Comparison of ENCODE assay signal across 16 cellular contexts in genomic region chr9:126307306-126308061, GRCh38. TPM values are rescaled to one million over a fixed set of nuclear protein-coding genes. Genes with fewer than 3 reads are reported as not detected.
A peak's percentile ranks its signal among the peaks of the same experiment; 100 is the strongest.
DNase-seq lines count a peak whose midpoint lies in the region; ATAC-seq and TF ChIP-seq lines count a peak whose summit lies in the region.
"Had no signal": no experiment of that assay in that cellular context is flagged by ENCODE, and none has a peak within 500 bp of the region (broad histone marks: within the 10 kb centered on the region; RNA-seq: fewer than 3 reads in every experiment).

No MANE protein-coding gene starts in this region.

- no peaks in the 10 kb centered on the region for H3K27me3 ChIP-seq in ovary
- H3K27me3 ChIP-seq: brain microvascular endothelial cell, esophagus squamous epithelium had no signal

- TF ChIP-seq CTCF in ovary (IDR thresholded peaks at IDR 0.05) (no peak), coronary artery (IDR thresholded peaks at IDR 0.05) (no peak)

- TF ChIP-seq EP300 in ovary (IDR thresholded peaks at IDR 0.05), result no peak

- no peaks in the 10 kb centered on the region for H3K9me3 Mint-ChIP-seq in activated T-cell treated with anti-CD3 and anti-CD28 coated beads, Interleukin-2, amount 50 U/mL, for 72 hours
- H3K9me3 Mint-ChIP-seq: activated naive CD4-positive, alpha-beta T cell treated with anti-CD3 and anti-CD28 coated beads, Interleukin-2, amount 10 ng/mL, durations not matched to agents 7 days and 5 days had no signal

- intact Hi-C loops in ovary (cut with DNase I), result loop anchor here in 1 of 4 donors (10.0 kb wide), 1 partner anchor 177 kb away; no protein-coding TSS in a partner anchor

- H3K27ac ChIP-seq in caudate nucleus (ENCODE audit: low read depth, low read length) (peak overlapping the region; percentile 90), ovary (no peak overlapping the region), coronary artery (no peak overlapping the region)
- H3K27ac ChIP-seq: brain microvascular endothelial cell, esophagus squamous epithelium had no signal

- no peak overlapping the region for H3K27ac Mint-ChIP-seq in activated T-cell treated with anti-CD3 and anti-CD28 coated beads, Interleukin-2, amount 50 U/mL, for 72 hours
- H3K27ac Mint-ChIP-seq: activated naive CD4-positive, alpha-beta T cell treated with anti-CD3 and anti-CD28 coated beads, Interleukin-2, amount 10 ng/mL, durations not matched to agents 7 days and 5 days; B cell had no signal

- H3K4me3 ChIP-seq in ovary (no peak overlapping the region), coronary artery (no peak overlapping the region)
- H3K4me3 ChIP-seq: esophagus squamous epithelium had no signal

- H3K4me3 Mint-ChIP-seq in activated T-cell treated with anti-CD3 and anti-CD28 coated beads, Interleukin-2, amount 50 U/mL, for 72 hours, result no peak overlapping the region
- H3K4me3 Mint-ChIP-seq: activated naive CD4-positive, alpha-beta T cell treated with anti-CD3 and anti-CD28 coated beads, Interleukin-2, amount 10 ng/mL, durations not matched to agents 7 days and 5 days; B cell had no signal

- DNase-seq in NCI-H69 (lab: John Stamatoyannopoulos, UW) (peak; percentile 17), caudate nucleus (lab: John Stamatoyannopoulos, UW) (peak in 56 of 61 donors; percentile 29 to 93 (median 79)), left lobe of liver (ENCODE audit: low spot score) (peak; percentile 22), putamen (ENCODE audit: low spot score) (peak; percentile 95), ovary (no peak), coronary artery (ENCODE audit: low spot score) (no peak)
- no peak for DNase-seq in activated T-cell treated with anti-CD3 and anti-CD28 coated beads, Interleukin-2, amount 50 U/mL, for 72 hours
- DNase-seq: activated naive CD4-positive, alpha-beta T cell treated with anti-CD3 and anti-CD28 coated beads, Interleukin-2, amount 10 ng/mL, durations not matched to agents 7 days and 5 days; brain microvascular endothelial cell; esophagus squamous epithelium; GDM1; Kasumi-1; NCI-H345; T-helper 9 cell had no signal

- peaks cover 15% of the 10 kb centered on the region for H3K27me3 Mint-ChIP-seq in activated T-cell treated with anti-CD3 and anti-CD28 coated beads, Interleukin-2, amount 50 U/mL, for 72 hours (ENCODE audit: low read depth)

- ATAC-seq in left lobe of liver, result no peak
- ATAC-seq in activated T-cell treated with anti-CD3 and anti-CD28 coated beads, Interleukin-2, amount 50 U/mL, for 72 hours (replicated peaks in 1 of 2), result no peak
- ATAC-seq: activated CD4-positive, CD25-positive, alpha-beta regulatory T cell treated with anti-CD3 and anti-CD28 coated beads, Interleukin-2, amount 50 U/mL, for 24 hours had no signal

- H3K9me3 ChIP-seq in ovary, result no peaks in the 10 kb centered on the region
- H3K9me3 ChIP-seq: esophagus squamous epithelium had no signal

- TF ChIP-seq POLR2A in ovary (IDR thresholded peaks at IDR 0.05), result no peak

- no peaks in the 10 kb centered on the region for H3K4me1 ChIP-seq in ovary (ENCODE audit: insufficient read depth)
- H3K4me1 ChIP-seq: esophagus squamous epithelium had no signal

- WGBS in ovary, 3 donors, result 56 to 71% (median 61%) methylated on average over 15 of the region's 15 CpGs

- no peaks in the 10 kb centered on the region for H3K36me3 ChIP-seq in ovary
- H3K36me3 ChIP-seq: brain microvascular endothelial cell, esophagus squamous epithelium had no signal

- no peaks in the 10 kb centered on the region for H3K36me3 Mint-ChIP-seq in activated T-cell treated with anti-CD3 and anti-CD28 coated beads, Interleukin-2, amount 50 U/mL, for 72 hours (ENCODE audit: insufficient read depth in 2 of 2)
- H3K36me3 Mint-ChIP-seq: activated naive CD4-positive, alpha-beta T cell treated with anti-CD3 and anti-CD28 coated beads, Interleukin-2, amount 10 ng/mL, durations not matched to agents 7 days and 5 days had no signal

- H3K4me1 Mint-ChIP-seq in activated T-cell treated with anti-CD3 and anti-CD28 coated beads, Interleukin-2, amount 50 U/mL, for 72 hours (ENCODE audit: low read depth), result no peaks in the 10 kb centered on the region
- H3K4me1 Mint-ChIP-seq: activated naive CD4-positive, alpha-beta T cell treated with anti-CD3 and anti-CD28 coated beads, Interleukin-2, amount 10 ng/mL, durations not matched to agents 7 days and 5 days had no signal

RNA-seq across cellular contexts. Expression of gene MVB12B, which starts 19.1 kb away (rescaled TPM):
- total RNA-seq in left lobe of liver (8.8 TPM), ovary (10 to 100 TPM in 6 of 7 donors, 1 to 10 TPM in 1; 7.0 to 23.1 (median 17.8) TPM)
- polyA plus RNA-seq in ovary, result 10 to 100 TPM in 1 of 2 donors, 1 to 10 TPM in 1; 9.5 to 19.2 TPM
- total RNA-seq in activated T-cell treated with anti-CD3 and anti-CD28 coated beads, Interleukin-2, amount 50 U/mL, for 72 hours, result 10 to 100 TPM; 11.5 to 17.1 TPM

Comparison
In these comparisons a context has a peak if more than half of its experiments do, and no peak if none do; other contexts are left out.
1. DNase-seq: peak in NCI-H69 (single experiment), caudate nucleus (56 of 61), left lobe of liver (single experiment) and putamen (single experiment); none in ovary (0 of 5), activated T-cell treated with anti-CD3 and anti-CD28 coated beads, Interleukin-2, amount 50 U/mL, for 72 hours (0 of 2) and coronary artery (single experiment).